In the genomic region with DNA sequence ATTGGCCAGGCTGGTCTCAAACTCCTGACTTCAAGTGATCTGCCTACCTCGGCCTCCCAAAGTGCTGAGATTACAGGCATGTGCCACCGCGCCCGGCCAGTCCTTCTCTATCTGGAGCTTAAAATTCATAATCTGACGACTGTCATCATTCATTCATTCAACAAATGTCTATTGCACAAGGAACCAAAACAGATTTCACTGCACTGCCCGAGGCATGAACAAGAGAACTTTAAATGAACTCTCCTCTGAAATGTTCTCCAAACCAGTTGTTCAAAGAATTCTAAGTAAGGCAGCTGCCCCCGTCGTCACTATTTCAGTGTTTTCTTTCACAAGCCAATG, we compare ENCODE assay signal across 7 cellular contexts.
"Had no signal": no experiment of that assay in that cellular context is flagged by ENCODE, and none has a peak within 500 bp of the region (broad histone marks: within the 10 kb centered on the region; RNA-seq: fewer than 3 reads in every experiment).

No MANE protein-coding gene starts in this region.

- H3K27me3 Mint-ChIP-seq: stimulated activated naive CD8-positive, alpha-beta T cell treated with anti-CD3 and anti-CD28 coated beads, Interleukin-15, amount 100 ng/mL, for 72 hours had no signal

- H3K4me3 Mint-ChIP-seq: nephron progenitor cell had no signal

- H3K9me3 ChIP-seq: left lung, psoas muscle, upper lobe of right lung had no signal

- DNase-seq: activated CD8-positive, alpha-beta memory T cell treated with anti-CD3 and anti-CD28 coated beads, Interleukin-2, amount 50 U/mL, for 48 hours; kidney; nephron progenitor cell; psoas muscle; upper lobe of right lung had no signal
